ENCODE assay signal across 10 cellular contexts in genomic region chr20:36544134-36545018, GRCh38. TPM values are rescaled to one million over a fixed set of nuclear protein-coding genes. Genes with fewer than 3 reads are reported as not detected.
DNase-seq lines count a peak whose midpoint lies in the region; ATAC-seq, FAIRE-seq and TF ChIP-seq lines count a peak whose summit lies in the region.
"Had no signal": no experiment of that assay in that cellular context is flagged by ENCODE, and none has a peak within 500 bp of the region (broad histone marks: within the 10 kb centered on the region; RNA-seq: fewer than 3 reads in every experiment).

No MANE protein-coding gene starts in this region.

- H3K9me3 Mint-ChIP-seq in memory B cell, result no peaks in the 10 kb centered on the region

- no peaks in the 10 kb centered on the region; the same call in 1 of the 2 replicates for H4K20me1 ChIP-seq in HepG2 (ENCODE audit: insufficient read depth, low read length)
- H4K20me1 ChIP-seq: BLaER1 treated with 17β-estradiol and CSF1 and Interleukin-3, amounts not matched to agents 10 nM and 100 nM had no signal

- TF ChIP-seq EP300 in HepG2 (IDR thresholded peaks at IDR 0.05; ENCODE audit: low read depth in 2 of 2, low read length in 2 of 2) (no peak), HepG2 (CRISPR knock-in tag; IDR thresholded peaks at IDR 0.05; ENCODE audit: borderline replicate concordance) (no peak)

- TF ChIP-seq POLR2A in HepG2 (IDR thresholded peaks at IDR 0.05; ENCODE audit: insufficient read depth in 1 of 2, low read depth in 2 of 2, low read length in 2 of 2), result no peak
- no peak for TF ChIP-seq POLR2A in right lobe of liver (IDR thresholded peaks at IDR 0.05)

- H3K79me2 ChIP-seq in HepG2 (ENCODE audit: insufficient read depth, low read length), result no peaks in the 10 kb centered on the region

- no peaks in the 10 kb centered on the region for H3K9me3 ChIP-seq in HepG2 (ENCODE audit: low read length)
- H3K9me3 ChIP-seq in right lobe of liver, result no peaks in the 10 kb centered on the region
- H3K9me3 ChIP-seq in aorta (ENCODE audit: control insufficient read depth, low read length), result no peaks in the 10 kb centered on the region
- H3K9me3 ChIP-seq: BLaER1 treated with 17β-estradiol and CSF1 and Interleukin-3, amounts not matched to agents 10 nM and 100 nM had no signal

- H3K36me3 Mint-ChIP-seq in memory B cell, result no peaks in the 10 kb centered on the region

- TF ChIP-seq CTCF in HepG2 (CRISPR knock-in tag; IDR thresholded peaks at IDR 0.05), result no peak
- TF ChIP-seq CTCF in right lobe of liver (IDR thresholded peaks at IDR 0.05), result no peak
- no peak for TF ChIP-seq CTCF in cardiac fibroblast (IDR thresholded peaks at IDR 0.05; ENCODE audit: low read depth, low read length)
- no peak for TF ChIP-seq CTCF in dorsolateral prefrontal cortex (IDR thresholded peaks at IDR 0.05 in 54 of 56, conservative IDR thresholded peaks at IDR 0.05 in 2 of 56; ENCODE audit: low read depth in 1 of 56, partially characterized antibody in 56 of 56)

- peaks cover 8% of the 10 kb centered on the region for H3K4me1 Mint-ChIP-seq in memory B cell

- peak overlapping the region; percentile 15 for H3K27ac Mint-ChIP-seq in memory B cell

- no peak for DNase-seq in HepG2 (ENCODE audit: low spot score)
- DNase-seq in right lobe of liver, result no peak
- peak; percentile 68 to 79 for DNase-seq in cardiac fibroblast (ENCODE audit: low read depth in 2 of 2)
- DNase-seq in memory B cell (ENCODE audit: low spot score in 2 of 2), result no peak
- peak; percentile 82 to 91 for DNase-seq in aorta
- no peak for DNase-seq in OCI-M2 (lab: John Stamatoyannopoulos, UW; ENCODE audit: unreplicated experiment)
- no peak for DNase-seq in dorsolateral prefrontal cortex
- DNase-seq in activated effector memory CD4-positive, alpha-beta T cell treated with Interleukin-2 at 50 U/mL for 16 hours, result no peak

- POLR2A ChIA-PET in HepG2 (lab: Yijun Ruan, JAX), result interaction anchor here (1.1 to 1.7 kb wide), 2 partner anchors 61 to 229 kb away, joined by 4 to 5 read pairs; partner anchors contain the start of genes DSN1 and RAB5IF

- WGBS in HepG2 (ENCODE audit: low lambda C conversion rate), result 85% methylated on average over 15 of the region's 15 CpGs
- WGBS in right lobe of liver (ENCODE audit: insufficient coverage, low coverage, low lambda C conversion rate, missing lambda C conversion rate), result 77% methylated on average over 7 of the region's 15 CpGs
- WGBS in aorta, 2 donors, result 20 to 25% methylated on average over 15 of the region's 15 CpGs

- CTCF ChIA-PET in HepG2 (lab: Yijun Ruan, JAX; ENCODE audit: low intra/inter-chr PET ratio, low total read pairs), result no interaction called here

- no peak overlapping the region for H3K4me3 Mint-ChIP-seq in memory B cell

- H3K4me1 ChIP-seq in HepG2 (ENCODE audit: insufficient read depth, low read length) (peaks cover 61% of the 10 kb centered on the region), right lobe of liver (no peaks in the 10 kb centered on the region), aorta (ENCODE audit: control insufficient read depth in 1 of 2, insufficient read depth in 2 of 2, low read length in 2 of 2) (peaks cover 0 to 4% of the 10 kb centered on the region in 2 donors)

- no peak for TF ChIP-seq RAD21 in HepG2 (CRISPR knock-in tag; IDR thresholded peaks at IDR 0.05)

- H3K4me3 ChIP-seq in HepG2 (replicated peaks in 1 of 3; ENCODE audit: insufficient read depth in 1 of 3, low read depth in 2 of 3, low read length in 3 of 3), result no peak overlapping the region
- no peak overlapping the region for H3K4me3 ChIP-seq in right lobe of liver
- H3K4me3 ChIP-seq in cardiac fibroblast (replicated peaks in 1 of 2; ENCODE audit: low read depth in 2 of 2, low read length in 2 of 2), result peak overlapping the region in 1 of 2 donors; percentile 97
- H3K4me3 ChIP-seq in aorta (ENCODE audit: low read length in 2 of 2), result peak overlapping the region; percentile 87 to 94
- peak overlapping the region in 3 of 59 donors; percentile 1 to 59 (median 5) for H3K4me3 ChIP-seq in dorsolateral prefrontal cortex
- H3K4me3 ChIP-seq: BLaER1 treated with 17β-estradiol and CSF1 and Interleukin-3, amounts not matched to agents 10 nM and 100 nM had no signal

- no peak overlapping the region for H3K4me2 ChIP-seq in HepG2 (ENCODE audit: low read depth, low read length)

- intact Hi-C loops in HepG2 (cut with micrococcal nuclease; ENCODE audit: unreplicated experiment), result no loop called here
- intact Hi-C loops in right lobe of liver (cut with DNase I), result no loop called here
- intact Hi-C loops in aorta (cut with DNase I), result loop anchor here in 1 of 2 donors (5.0 kb wide), 1 partner anchor 42 kb away; no protein-coding TSS in a partner anchor
- intact Hi-C loops in dorsolateral prefrontal cortex (cut with DNase I), result no loop called here

- H3K27me3 ChIP-seq in HepG2 (ENCODE audit: control insufficient read depth in 1 of 2, insufficient read depth in 2 of 2, low read length in 2 of 2), result no peaks in the 10 kb centered on the region
- no peaks in the 10 kb centered on the region for H3K27me3 ChIP-seq in right lobe of liver
- H3K27me3 ChIP-seq in aorta (ENCODE audit: control insufficient read depth in 1 of 2, insufficient read depth in 2 of 2, low read length in 1 of 2), result no peaks in the 10 kb centered on the region
- H3K27me3 ChIP-seq in dorsolateral prefrontal cortex, result no peaks in the 10 kb centered on the region

- ATAC-seq in HepG2 (no peak), right lobe of liver (no peak), memory B cell (ENCODE audit: low read depth) (no peak), aorta (ENCODE audit: low FRiP score) (no peak)

- BruUV-seq in HepG2 (replicated peaks; lab: Mats Ljungman, UMichigan), result no TSS peak

- in situ Hi-C loops in HepG2 (cut with HindIII; ENCODE audit: extremely low pct_ligation_motif_present, low pct_unique_long_range_greater_than_20kb), result no loop called here

- FAIRE-seq in HepG2 (lab: Jason Lieb, UNC), result no peak

- H3K9ac ChIP-seq in HepG2 (ENCODE audit: insufficient read depth, low read depth, low read length), result no peak overlapping the region
- H3K9ac ChIP-seq: BLaER1 treated with 17β-estradiol and CSF1 and Interleukin-3, amounts not matched to agents 10 nM and 100 nM had no signal

- H3K27me3 Mint-ChIP-seq in memory B cell, result no peaks in the 10 kb centered on the region

- no peak overlapping the region for H2AFZ ChIP-seq in HepG2 (ENCODE audit: low read length)

- H3K36me3 ChIP-seq in HepG2 (replicated peaks in 1 of 2; ENCODE audit: control insufficient read depth in 1 of 2, insufficient read depth in 2 of 2, low read length in 2 of 2), result no peaks in the 10 kb centered on the region
- H3K36me3 ChIP-seq in right lobe of liver, result no peaks in the 10 kb centered on the region
- peaks cover 0 to 12% of the 10 kb centered on the region in 2 donors for H3K36me3 ChIP-seq in aorta (ENCODE audit: control insufficient read depth in 1 of 2, insufficient read depth in 2 of 2, low read length in 1 of 2)
- H3K36me3 ChIP-seq: BLaER1 treated with 17β-estradiol and CSF1 and Interleukin-3, amounts not matched to agents 10 nM and 100 nM had no signal

- H3K27ac ChIP-seq in HepG2 (ENCODE audit: extremely low read length, insufficient read depth, low read length) (no peak overlapping the region), right lobe of liver (no peak overlapping the region), aorta (ENCODE audit: low read depth in 1 of 2, low read length in 2 of 2) (peak overlapping the region; percentile 32 to 95), dorsolateral prefrontal cortex (peak overlapping the region in 11 of 59 donors; percentile 8 to 83 (median 31))
- H3K27ac ChIP-seq: BLaER1 treated with 17β-estradiol and CSF1 and Interleukin-3, amounts not matched to agents 10 nM and 100 nM; HL-60 had no signal

RNA-seq across cellular contexts. Expression of gene MYL9, which starts 3.1 kb away (rescaled TPM):
- 2.2 and 2.7 TPM in 2 replicates for total RNA-seq in HepG2 (2016; rRNA removed; fragmentation: Illumina TruSeq; extraction: Trizol)
- total RNA-seq in HepG2 (2016; cell fraction: cytosol; rRNA removed; fragmentation: Illumina TruSeq; extraction: Trizol; ENCODE audit: low read depth), result 0.79 and 0.91 TPM in 2 replicates
- 2.5 TPM in 2 replicates for total RNA-seq in HepG2 (2016; cell fraction: insoluble cytoplasmic fraction; rRNA removed; fragmentation: Illumina TruSeq; extraction: Trizol)
- 1.5 and 2.5 TPM in 2 replicates for total RNA-seq in HepG2 (2016; cell fraction: membrane; rRNA removed; fragmentation: Illumina TruSeq; extraction: Trizol)
- total RNA-seq in HepG2 (2016; cell fraction: nucleus; rRNA removed; fragmentation: Illumina TruSeq; extraction: Trizol), result 1.3 and 1.7 TPM in 2 replicates
- 0.87 and 1.1 TPM in 2 replicates for polyA plus RNA-seq in HepG2 (2011; rRNA removed)
- 0.72 and 0.73 TPM in 2 replicates for polyA plus RNA-seq in HepG2 (2011; cell fraction: cytosol; rRNA removed)
- 0.59 and 0.69 TPM in 2 replicates for polyA plus RNA-seq in HepG2 (2011; cell fraction: nucleus; rRNA removed)
- polyA plus RNA-seq in HepG2 (2012), result 1.2 and 1.4 TPM in 2 replicates
- 4.6 and 5.7 TPM in 2 replicates for polyA plus RNA-seq in HepG2 (2016; cell fraction: cytosol; fragmentation: Illumina TruSeq; extraction: Trizol; ENCODE audit: low read depth)
- 10.1 and 12.3 TPM in 2 replicates for polyA plus RNA-seq in HepG2 (2016; cell fraction: insoluble cytoplasmic fraction; fragmentation: Illumina TruSeq; extraction: Trizol; ENCODE audit: low read depth)
- polyA plus RNA-seq in HepG2 (2016; cell fraction: membrane; fragmentation: Illumina TruSeq; extraction: Trizol; ENCODE audit: low read depth), result 6.4 and 6.8 TPM in 2 replicates
- polyA plus RNA-seq in HepG2 (2016; cell fraction: nucleus; fragmentation: Illumina TruSeq; extraction: Trizol; ENCODE audit: insufficient read depth, low read depth), result 8.9 and 9.0 TPM in 2 replicates
- 0.72 and 4.7 TPM in 2 replicates for polyA minus RNA-seq in HepG2 (2011; rRNA and poly(A)+ RNA removed; ENCODE audit: low replicate concordance)
- polyA minus RNA-seq in HepG2 (2011; cell fraction: cytosol; rRNA and poly(A)+ RNA removed), result 0.70 and 0.89 TPM in 2 replicates
- polyA minus RNA-seq in HepG2 (2011; cell fraction: nucleus; rRNA and poly(A)+ RNA removed), result 0.39 and 0.75 TPM in 2 replicates
- total RNA-seq in right lobe of liver, result 10 to 100 TPM in 4 of 6 experiments, 1 to 10 TPM in 2; 7.7 to 44.2 (median 18.1) TPM
- 1,000 to 10,000 TPM; 2,086 to 3,222 TPM for total RNA-seq in aorta
- polyA plus RNA-seq in aorta, result 1,000 to 10,000 TPM; 1,693 to 2,621 TPM
- 100 to 1,000 TPM in 8 of 120 experiments, 10 to 100 TPM in 111, 1 to 10 TPM in 1; 8.1 to 407 (median 27.4) TPM for total RNA-seq in dorsolateral prefrontal cortex

RNA-seq across cellular contexts. Expression of gene TGIF2, which starts 29.0 kb away (rescaled TPM):
- 53.9 and 60.3 TPM in 2 replicates for total RNA-seq in HepG2 (2016; rRNA removed; fragmentation: Illumina TruSeq; extraction: Trizol)
- 14.9 and 16.3 TPM in 2 replicates for total RNA-seq in HepG2 (2016; cell fraction: cytosol; rRNA removed; fragmentation: Illumina TruSeq; extraction: Trizol; ENCODE audit: low read depth)
- total RNA-seq in HepG2 (2016; cell fraction: insoluble cytoplasmic fraction; rRNA removed; fragmentation: Illumina TruSeq; extraction: Trizol), result 49.1 and 52.3 TPM in 2 replicates
- total RNA-seq in HepG2 (2016; cell fraction: membrane; rRNA removed; fragmentation: Illumina TruSeq; extraction: Trizol), result 65.6 and 66.2 TPM in 2 replicates
- total RNA-seq in HepG2 (2016; cell fraction: nucleus; rRNA removed; fragmentation: Illumina TruSeq; extraction: Trizol), result 24.2 and 31.3 TPM in 2 replicates
- polyA plus RNA-seq in HepG2 (2011; rRNA removed), result 41.3 and 49.9 TPM in 2 replicates
- 46.3 and 49.3 TPM in 2 replicates for polyA plus RNA-seq in HepG2 (2011; cell fraction: cytosol; rRNA removed)
- 32.5 and 35.0 TPM in 2 replicates for polyA plus RNA-seq in HepG2 (2011; cell fraction: nucleus; rRNA removed)
- polyA plus RNA-seq in HepG2 (2012), result 23.6 and 28.9 TPM in 2 replicates
- 12.4 and 13.0 TPM in 2 replicates for polyA plus RNA-seq in HepG2 (2016; cell fraction: cytosol; fragmentation: Illumina TruSeq; extraction: Trizol; ENCODE audit: low read depth)
- 49.9 and 59.5 TPM in 2 replicates for polyA plus RNA-seq in HepG2 (2016; cell fraction: insoluble cytoplasmic fraction; fragmentation: Illumina TruSeq; extraction: Trizol; ENCODE audit: low read depth)
- 44.7 and 47.8 TPM in 2 replicates for polyA plus RNA-seq in HepG2 (2016; cell fraction: membrane; fragmentation: Illumina TruSeq; extraction: Trizol; ENCODE audit: low read depth)
- 38.6 and 40.7 TPM in 2 replicates for polyA plus RNA-seq in HepG2 (2016; cell fraction: nucleus; fragmentation: Illumina TruSeq; extraction: Trizol; ENCODE audit: insufficient read depth, low read depth)
- 14.1 and 93.1 TPM in 2 replicates for polyA minus RNA-seq in HepG2 (2011; rRNA and poly(A)+ RNA removed; ENCODE audit: low replicate concordance)
- 38.7 and 42.5 TPM in 2 replicates for polyA minus RNA-seq in HepG2 (2011; cell fraction: cytosol; rRNA and poly(A)+ RNA removed)
- polyA minus RNA-seq in HepG2 (2011; cell fraction: nucleus; rRNA and poly(A)+ RNA removed), result 19.2 and 22.9 TPM in 2 replicates
- 1 to 10 TPM; 3.2 to 7.8 (median 5.9) TPM for total RNA-seq in right lobe of liver
- total RNA-seq in aorta, result 10 to 100 TPM; 11.8 to 12.8 TPM
- 1 to 10 TPM; 3.6 to 5.3 TPM for polyA plus RNA-seq in aorta
- total RNA-seq in dorsolateral prefrontal cortex, result 1 to 10 TPM in 119 of 120 experiments, under 1 TPM in 1; 0.83 to 9.9 (median 3.3) TPM

Comparison
In these comparisons a context has a peak if more than half of its experiments do, and no peak if none do; other contexts are left out.
1. DNase-seq: peak in cardiac fibroblast (2 of 2) and aorta (2 of 2); none in HepG2 (single experiment), right lobe of liver (0 of 3), memory B cell (0 of 2), OCI-M2 (single experiment), dorsolateral prefrontal cortex (0 of 10) and activated effector memory CD4-positive, alpha-beta T cell treated with Interleukin-2 at 50 U/mL for 16 hours (single experiment).
2. H3K27ac ChIP-seq: peak in aorta (2 of 2); none in HepG2 (single experiment) and right lobe of liver (0 of 3).
3. H3K4me3 ChIP-seq: peak in aorta (2 of 2); none in HepG2 (0 of 3) and right lobe of liver (0 of 3).
4. RNA of gene MYL9, which starts 3.1 kb away (total RNA-seq): 2,086 to 3,222 TPM in aorta; 8.1 to 407 TPM in dorsolateral prefrontal cortex, 7.7 to 44.2 TPM in right lobe of liver and 0.79 to 2.7 TPM in HepG2; every median in the first group is over 4 times any median in the second.